ENCODE assay signal across 7 cellular contexts in the genomic region with DNA sequence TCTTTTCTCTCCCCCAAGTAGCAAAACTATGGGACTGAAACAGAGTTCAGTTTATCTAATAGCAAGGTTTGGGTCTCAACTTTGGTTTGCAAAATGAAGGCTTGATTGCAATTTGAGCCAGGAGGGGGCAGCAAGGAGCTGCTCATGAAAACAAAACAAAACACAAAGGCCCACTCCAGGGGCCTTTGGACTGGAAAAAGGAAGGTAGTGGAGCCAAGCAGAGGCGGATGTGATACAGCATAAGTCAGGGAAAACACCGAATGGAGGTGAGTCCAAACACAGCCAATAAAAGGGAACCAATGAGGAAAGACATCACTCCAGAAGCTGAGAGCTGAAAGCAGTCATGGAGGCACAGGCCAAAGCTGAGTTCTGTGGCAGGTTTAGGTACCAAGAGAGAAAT.
DNase-seq lines count a peak whose midpoint lies in the region; ATAC-seq, FAIRE-seq and TF ChIP-seq lines count a peak whose summit lies in the region.

No MANE protein-coding gene starts in this region.

- H3K27me3 ChIP-seq in psoas muscle (ENCODE audit: insufficient read depth in 3 of 3, low read length in 2 of 3): no peaks in the 10 kb centered on the region

- 45 to 62% (median 48%) methylated on average over 2 of the region's 2 CpGs for WGBS in psoas muscle, 3 donors

- FAIRE-seq in G401.6 (lab: Jason Lieb, UNC): peak; percentile 55

- no peak overlapping the region for H3K27ac ChIP-seq in psoas muscle

- H3K4me3 ChIP-seq in fibroblast of the aortic adventitia (ENCODE audit: low read depth, low read length): no peak overlapping the region
- H3K4me3 ChIP-seq in psoas muscle: no peak overlapping the region

- intact Hi-C loops in psoas muscle (cut with DNase I): loop anchor here in 1 of 2 donors (1.0 to 10.0 kb wide), 2 partner anchors 290 to 865 kb away; no protein-coding TSS in a partner anchor

- no peaks in the 10 kb centered on the region for H3K36me3 ChIP-seq in psoas muscle (ENCODE audit: insufficient read depth in 1 of 2, low read depth in 1 of 2)

- no peaks in the 10 kb centered on the region for H3K4me1 ChIP-seq in psoas muscle

- peak; percentile 76 for ATAC-seq in GM21528 (IDR thresholded peaks at IDR 0.05; ENCODE audit: low FRiP score, unreplicated experiment)
- ATAC-seq in psoas muscle: no peak

- TF ChIP-seq CTCF in fibroblast of the aortic adventitia (IDR thresholded peaks at IDR 0.05; ENCODE audit: insufficient read depth, low read length) (peak; percentile 79), psoas muscle (IDR thresholded peaks at IDR 0.05) (peak; percentile 64)

- no peaks in the 10 kb centered on the region for H3K9me3 ChIP-seq in psoas muscle

- DNase-seq in NCI-H2081 treated with DMSO at 0.1 percent for 48 hours (lab: John Stamatoyannopoulos, UW) (peak; percentile 10), fibroblast of the aortic adventitia (ENCODE audit: low read depth) (peak; percentile 86), psoas muscle (peak; percentile 22 to 55), amniotic stem cell (lab: John Stamatoyannopoulos, UW) (no peak)
- peak; percentile 4 for DNase-seq in activated CD8-positive, alpha-beta memory T cell treated with anti-CD3 and anti-CD28 coated beads, Interleukin-2, amount 50 U/mL, for 24 hours (ENCODE audit: extremely low read depth)
